8 cellular contexts compared by ENCODE assay signal in genomic region chr10:119658274-119658673, GRCh38. TPM values are rescaled to one million over a fixed set of nuclear protein-coding genes. Genes with fewer than 3 reads are reported as not detected.
DNase-seq lines count a peak whose midpoint lies in the region; ATAC-seq and TF ChIP-seq lines count a peak whose summit lies in the region.

No MANE protein-coding gene starts in this region.

- peak overlapping the region; percentile 95 for H3K27ac ChIP-seq in ACC112 (ENCODE audit: low read depth, low read length)
- no peak overlapping the region for H3K27ac ChIP-seq in MM.1S (ENCODE audit: low read length)

- H3K4me1 ChIP-seq in ACC112 (ENCODE audit: control insufficient read depth, insufficient read depth, low read length, unreplicated experiment) = peaks cover 66% of the 10 kb centered on the region
- peaks cover 79% of the 10 kb centered on the region for H3K4me1 ChIP-seq in skeletal muscle satellite cell (ENCODE audit: control insufficient read depth, insufficient read depth, low read length)
- peaks cover 2% of the 10 kb centered on the region; the same call in 1 of the 2 replicates for H3K4me1 ChIP-seq in MM.1S (ENCODE audit: low read length)

- peaks cover 33% of the 10 kb centered on the region for H3K36me3 Mint-ChIP-seq in HFFc6 (ENCODE audit: low read depth)

- H3F3A ChIP-seq in MM.1S (ENCODE audit: insufficient read depth, low read length) = no peaks in the 10 kb centered on the region; the same call in 1 of the 2 replicates

- peak overlapping the region; percentile 89 for H3K4me3 Mint-ChIP-seq in HFFc6

- H3K27me3 Mint-ChIP-seq in HFFc6 (ENCODE audit: insufficient read depth) = peaks cover 2% of the 10 kb centered on the region

- H3K4me2 ChIP-seq in skeletal muscle satellite cell (ENCODE audit: low read length) (peak overlapping the region; percentile 83), MM.1S (ENCODE audit: low read depth, low read length) (no peak overlapping the region)

- TF ChIP-seq CTCF in HFFc6 (IDR thresholded peaks at IDR 0.05) (no peak), MM.1S (IDR thresholded peaks at IDR 0.05; ENCODE audit: low read length) (no peak)

- H3K9me3 Mint-ChIP-seq in HFFc6 = no peaks in the 10 kb centered on the region

- H3K79me2 ChIP-seq in ACC112 (ENCODE audit: control insufficient read depth, insufficient read depth, low read length, unreplicated experiment) (peaks cover 96% of the 10 kb centered on the region), MM.1S (ENCODE audit: low read length) (peaks cover 93% of the 10 kb centered on the region)

- H3K27ac Mint-ChIP-seq in HFFc6 = peak overlapping the region; percentile 97

- DNase-seq in HFFc6 (peak; percentile 94), astrocyte of the hippocampus (ENCODE audit: low read depth, low spot score) (peak; percentile 96), hypothalamus (lab: John Stamatoyannopoulos, UW) (peak in 40 of 51 donors; percentile 9 to 84 (median 52)), MM.1S (no peak)
- DNase-seq in activated CD8-positive, alpha-beta memory T cell treated with anti-CD3 and anti-CD28 coated beads, Interleukin-2, amount 50 U/mL, for 48 hours = no peak

- H2AFZ ChIP-seq in ACC112 (ENCODE audit: low read length, unreplicated experiment) (no peak overlapping the region), MM.1S (ENCODE audit: low read length) (no peak overlapping the region)

- H4K20me1 ChIP-seq in MM.1S (ENCODE audit: insufficient read depth, low read length) = no peaks in the 10 kb centered on the region

- H3K27me3 ChIP-seq in ACC112 (ENCODE audit: insufficient read depth, low read length) = no peaks in the 10 kb centered on the region
- H3K27me3 ChIP-seq in skeletal muscle satellite cell (ENCODE audit: control insufficient read depth, insufficient read depth, low read length) = no peaks in the 10 kb centered on the region
- H3K27me3 ChIP-seq in MM.1S (replicated peaks; ENCODE audit: insufficient read depth, low read length) = no peaks in the 10 kb centered on the region

- no peak for ATAC-seq in HG03135 (IDR thresholded peaks at IDR 0.05; ENCODE audit: unreplicated experiment)

- H3K4me1 Mint-ChIP-seq in HFFc6 (ENCODE audit: low read depth) = peaks cover 89% of the 10 kb centered on the region

- no peaks in the 10 kb centered on the region for H3K9me2 ChIP-seq in MM.1S (replicated peaks; ENCODE audit: insufficient read depth, low read length)

- H3K36me3 ChIP-seq in ACC112 (ENCODE audit: insufficient read depth, low read length) (peaks cover 9% of the 10 kb centered on the region; the same call in 1 of the 2 replicates), skeletal muscle satellite cell (ENCODE audit: insufficient read depth, low read length) (peaks cover 31% of the 10 kb centered on the region), MM.1S (replicated peaks; ENCODE audit: insufficient read depth, low read length) (no peaks in the 10 kb centered on the region)

- H3K9ac ChIP-seq in skeletal muscle satellite cell (ENCODE audit: low read depth, low read length) (peak overlapping the region; percentile 76), MM.1S (ENCODE audit: low read length) (no peak overlapping the region)

- H3K9me3 ChIP-seq in skeletal muscle satellite cell (replicated peaks; ENCODE audit: low read length) = no peaks in the 10 kb centered on the region
- H3K9me3 ChIP-seq in MM.1S (replicated peaks; ENCODE audit: insufficient read depth, low read length) = no peaks in the 10 kb centered on the region

- H3K4me3 ChIP-seq in ACC112 (ENCODE audit: low read depth, low read length) = peak overlapping the region; percentile 72
- H3K4me3 ChIP-seq in skeletal muscle satellite cell (ENCODE audit: low read length) = peak overlapping the region; percentile 49
- H3K4me3 ChIP-seq in MM.1S (ENCODE audit: low read length) = no peak overlapping the region

RNA-seq across cellular contexts. Expression of gene BAG3, which starts 7.1 kb away (rescaled TPM):
- 100 to 1,000 TPM in 4 of 6 experiments, 10 to 100 TPM in 2; 97.2 to 108 (median 101) TPM for total RNA-seq in HFFc6 (2021; fragmentation: NEBNext Ultra II Directional; extraction: Animal tissue kit (Norgen Biotek cat#: 25700))
- total RNA-seq in skeletal muscle satellite cell (2012; rRNA removed) = 19.5 and 23.6 TPM in 2 replicates

Comparison
In these comparisons a context has a peak if more than half of its experiments do, and no peak if none do; other contexts are left out.
1. DNase-seq: peak in HFFc6 (single experiment), astrocyte of the hippocampus (single experiment) and hypothalamus (40 of 51); none in activated CD8-positive, alpha-beta memory T cell treated with anti-CD3 and anti-CD28 coated beads, Interleukin-2, amount 50 U/mL, for 48 hours (single experiment) and MM.1S (single experiment).